8 cellular contexts compared by ENCODE assay signal in genomic region chr2:73896362-73897239, GRCh38. TPM values are rescaled to one million over a fixed set of nuclear protein-coding genes. Genes with fewer than 3 reads are reported as not detected.
A peak's percentile ranks its signal among the peaks of the same experiment; 100 is the strongest.
DNase-seq lines count a peak whose midpoint lies in the region; ATAC-seq and TF ChIP-seq lines count a peak whose summit lies in the region.

No MANE protein-coding gene starts in this region.

- BruUV-seq in OCI-LY7 (replicated peaks; lab: Mats Ljungman, UMichigan): no TSS peak

- peaks cover 16% of the 10 kb centered on the region for H3K27me3 Mint-ChIP-seq in activated naive CD4-positive, alpha-beta T cell treated with anti-CD3 and anti-CD28 coated beads, Interleukin-2, amount 10 ng/mL, durations not matched to agents 7 days and 5 days
- H3K27me3 Mint-ChIP-seq in effector memory CD8-positive, alpha-beta T cell: peaks cover 0 to 16% of the 10 kb centered on the region in 2 donors

- no peak for TF ChIP-seq CTCF in OCI-LY7 (conservative IDR thresholded peaks at IDR 0.05; ENCODE audit: low read length)

- no peaks in the 10 kb centered on the region for H4K20me1 ChIP-seq in OCI-LY7 (ENCODE audit: insufficient read depth, low read length)

- H3K9me3 ChIP-seq in OCI-LY7 (ENCODE audit: low read length): no peaks in the 10 kb centered on the region
- no peaks in the 10 kb centered on the region for H3K9me3 ChIP-seq in MG63

- peak overlapping the region; percentile 88 for H3K27ac Mint-ChIP-seq in activated naive CD4-positive, alpha-beta T cell treated with anti-CD3 and anti-CD28 coated beads, Interleukin-2, amount 10 ng/mL, durations not matched to agents 7 days and 5 days
- peak overlapping the region; percentile 32 to 92 for H3K27ac Mint-ChIP-seq in effector memory CD8-positive, alpha-beta T cell

- no peak overlapping the region for H3K4me2 ChIP-seq in OCI-LY7 (ENCODE audit: low read length)

- peak; percentile 66 for DNase-seq in activated naive CD4-positive, alpha-beta T cell treated with anti-CD3 and anti-CD28 coated beads, Interleukin-2, amount 10 ng/mL, durations not matched to agents 7 days and 5 days
- no peak for DNase-seq in activated naive CD4-positive, alpha-beta T cell treated with Interleukin-2 at 50 U/mL for 16 hours
- no peak for DNase-seq in OCI-LY7 (ENCODE audit: low spot score)
- DNase-seq in effector memory CD8-positive, alpha-beta T cell: peak in 2 of 3 experiments; percentile 19 to 32
- DNase-seq in stimulated activated CD8-positive, alpha-beta memory T cell treated with anti-CD3 and anti-CD28 coated beads, Interleukin-4, amount 100 ng/mL, for 48 hours: peak; percentile 60
- DNase-seq in MG63: no peak
- no peak for DNase-seq in putamen (ENCODE audit: low spot score)

- no peaks in the 10 kb centered on the region for H3K9me3 Mint-ChIP-seq in activated naive CD4-positive, alpha-beta T cell treated with anti-CD3 and anti-CD28 coated beads, Interleukin-2, amount 10 ng/mL, durations not matched to agents 7 days and 5 days
- no peaks in the 10 kb centered on the region for H3K9me3 Mint-ChIP-seq in effector memory CD8-positive, alpha-beta T cell

- H3K79me2 ChIP-seq in OCI-LY7 (ENCODE audit: insufficient read depth, low read depth, low read length): no peaks in the 10 kb centered on the region

- H3K36me3 Mint-ChIP-seq in activated naive CD4-positive, alpha-beta T cell treated with anti-CD3 and anti-CD28 coated beads, Interleukin-2, amount 10 ng/mL, durations not matched to agents 7 days and 5 days: no peaks in the 10 kb centered on the region
- no peaks in the 10 kb centered on the region for H3K36me3 Mint-ChIP-seq in effector memory CD8-positive, alpha-beta T cell (ENCODE audit: insufficient read depth)

- H3K4me3 Mint-ChIP-seq in activated naive CD4-positive, alpha-beta T cell treated with anti-CD3 and anti-CD28 coated beads, Interleukin-2, amount 10 ng/mL, durations not matched to agents 7 days and 5 days: peak overlapping the region; percentile 7
- H3K4me3 Mint-ChIP-seq in effector memory CD8-positive, alpha-beta T cell: peak overlapping the region; percentile 9 to 62

- no peak overlapping the region for H3K27ac ChIP-seq in OCI-LY7 (ENCODE audit: low read depth, low read length, poor library complexity, severe bottlenecking)

- H3K4me1 Mint-ChIP-seq in activated naive CD4-positive, alpha-beta T cell treated with anti-CD3 and anti-CD28 coated beads, Interleukin-2, amount 10 ng/mL, durations not matched to agents 7 days and 5 days: peaks cover 44% of the 10 kb centered on the region
- peaks cover 10 to 22% of the 10 kb centered on the region in 2 donors for H3K4me1 Mint-ChIP-seq in effector memory CD8-positive, alpha-beta T cell (ENCODE audit: low read depth in 2 of 2)

- no peaks in the 10 kb centered on the region for H3K4me1 ChIP-seq in OCI-LY7 (ENCODE audit: insufficient read depth, low read length, poor library complexity, severe bottlenecking)

- CTCF ChIA-PET in activated naive CD4-positive, alpha-beta T cell treated with anti-CD3 and anti-CD28 coated beads, Interleukin-2, amount 10 ng/mL, durations not matched to agents 7 days and 5 days (lab: Charles Lee): interaction anchor here (1.0 to 1.8 kb wide), 7 partner anchors 11 to 91 kb away, joined by 3 to 4 read pairs (median 3); partner anchors contain the start of gene STAMBP
- CTCF ChIA-PET in OCI-LY7 (lab: Charles Lee; ENCODE audit: unreplicated experiment): no interaction called here

- POLR2A ChIA-PET in OCI-LY7 (lab: Charles Lee): interaction anchor here (0.6 kb wide), 1 partner anchor 37 kb away, joined by 3 read pairs; no protein-coding TSS in a partner anchor

- intact Hi-C loops in OCI-LY7 (cut with micrococcal nuclease; ENCODE audit: unreplicated experiment): no loop called here

- H3K4me3 ChIP-seq in OCI-LY7 (ENCODE audit: low read depth, low read length, poor library complexity, severe bottlenecking) (no peak overlapping the region), MG63 (no peak overlapping the region)

- H3K36me3 ChIP-seq in OCI-LY7 (ENCODE audit: insufficient read depth, low read length) (no peaks in the 10 kb centered on the region), MG63 (no peaks in the 10 kb centered on the region)

- no peak for TF ChIP-seq POLR2A in GM18505 (IDR thresholded peaks at IDR 0.05; ENCODE audit: borderline replicate concordance, extremely low read depth, insufficient read depth, insufficient read length)

- peak overlapping the region; percentile 8; the same call in 1 of the 2 replicates for H2AFZ ChIP-seq in OCI-LY7 (ENCODE audit: low read length)

- no peaks in the 10 kb centered on the region for H3K9me2 ChIP-seq in OCI-LY7 (ENCODE audit: insufficient read depth, low read length)

- no peaks in the 10 kb centered on the region for H3K27me3 ChIP-seq in MG63

- peak; percentile 92 for ATAC-seq in effector memory CD8-positive, alpha-beta T cell (replicated peaks)
- no peak for ATAC-seq in GM18505 (IDR thresholded peaks at IDR 0.05; ENCODE audit: unreplicated experiment)

RNA-seq across cellular contexts. Expression of gene ACTG2, which starts 3.8 kb away (rescaled TPM):
- total RNA-seq in OCI-LY7 (2014; rRNA removed; shearing (Covaris generic)): not detected in 2 replicates
- not detected in 2 replicates for total RNA-seq in OCI-LY7 (2022)
- not detected in 2 replicates for total RNA-seq in MG63 (2014; rRNA removed; shearing (Covaris generic); ENCODE audit: low replicate concordance)

RNA-seq across cellular contexts. Expression of gene DGUOK, which starts 30.1 kb away (rescaled TPM):
- total RNA-seq in OCI-LY7 (2014; rRNA removed; shearing (Covaris generic)): 57.1 and 73.4 TPM in 2 replicates
- total RNA-seq in OCI-LY7 (2022): 91.8 and 95.8 TPM in 2 replicates
- total RNA-seq in MG63 (2014; rRNA removed; shearing (Covaris generic); ENCODE audit: low replicate concordance): 28.4 and 51.8 TPM in 2 replicates

Comparison
In these comparisons a context has a peak if more than half of its experiments do, and no peak if none do; other contexts are left out.
1. DNase-seq: peak in activated naive CD4-positive, alpha-beta T cell treated with anti-CD3 and anti-CD28 coated beads, Interleukin-2, amount 10 ng/mL, durations not matched to agents 7 days and 5 days (single experiment), effector memory CD8-positive, alpha-beta T cell (2 of 3) and stimulated activated CD8-positive, alpha-beta memory T cell treated with anti-CD3 and anti-CD28 coated beads, Interleukin-4, amount 100 ng/mL, for 48 hours (single experiment); none in activated naive CD4-positive, alpha-beta T cell treated with Interleukin-2 at 50 U/mL for 16 hours (single experiment), OCI-LY7 (single experiment), MG63 (single experiment) and putamen (single experiment).